Comparison of ENCODE assay signal across 1 cellular context in genomic region chr4:122300776-122301175, GRCh38.
TF ChIP-seq lines count a peak whose summit lies in the region.

No MANE protein-coding gene starts in this region.

TF ChIP-seq in GM12878, 131 proteins besides CTCF, POLR2A, EP300 and RAD21 (continued from another document):
- TF ChIP-seq SUPT20H (IDR thresholded peaks at IDR 0.05; ENCODE audit: borderline replicate concordance, control insufficient read depth, low read depth, low read length) (no peak), SMAD1 (IDR thresholded peaks at IDR 0.05; ENCODE audit: low read depth, partially characterized antibody) (no peak), ZNF274 (IDR thresholded peaks at IDR 0.05; ENCODE audit: insufficient read depth, insufficient read length) (no peak), SREBF2 (IDR thresholded peaks at IDR 0.05; ENCODE audit: low read length) (no peak), ZNF384 (IDR thresholded peaks at IDR 0.05; ENCODE audit: borderline replicate concordance, low read depth, low read length) (0 out of 2 replicates have a peak, but pooled peaks have one; percentile 13)
TF ChIP-seq in GM12878: peak in this region for 1.
